ENCODE assay signal across 3 cellular contexts in the genomic region with DNA sequence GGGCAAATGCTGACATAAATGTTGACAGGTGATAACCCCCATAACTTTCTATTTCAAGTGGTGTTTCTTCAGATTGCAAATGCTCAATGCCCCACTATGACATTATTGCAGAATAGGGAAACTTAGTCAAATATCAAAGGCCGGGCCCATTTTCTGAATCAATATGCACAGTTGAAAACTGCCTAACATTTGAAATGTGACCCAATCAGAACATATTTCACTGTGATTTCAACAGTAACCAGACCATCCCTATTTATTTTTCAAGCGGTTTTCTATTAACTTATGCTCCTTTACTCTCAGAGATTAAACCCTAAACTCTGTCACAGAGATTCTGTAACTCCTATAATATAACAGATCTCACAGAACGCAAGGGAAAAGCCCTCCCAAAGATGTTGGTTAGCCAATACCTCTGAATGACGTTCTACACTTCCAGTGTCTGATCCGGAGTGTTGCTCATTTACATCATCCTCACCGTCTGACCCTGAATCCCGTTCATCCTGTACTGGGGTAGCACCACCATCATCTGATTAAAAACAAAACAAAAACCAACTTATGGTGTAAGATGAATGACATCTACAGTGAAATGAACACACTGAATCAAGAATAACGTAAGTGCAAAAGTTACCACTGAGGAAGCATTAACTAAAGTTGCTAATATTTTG.
TF ChIP-seq lines count a peak whose summit lies in the region.

No MANE protein-coding gene starts in this region.

TF ChIP-seq in SK-N-SH, 30 proteins besides CTCF, POLR2A, EP300 and RAD21:
- no peak for TF ChIP-seq FOXM1 (IDR thresholded peaks at IDR 0.05; ENCODE audit: low read depth)
- TF ChIP-seq, protein P1, sequence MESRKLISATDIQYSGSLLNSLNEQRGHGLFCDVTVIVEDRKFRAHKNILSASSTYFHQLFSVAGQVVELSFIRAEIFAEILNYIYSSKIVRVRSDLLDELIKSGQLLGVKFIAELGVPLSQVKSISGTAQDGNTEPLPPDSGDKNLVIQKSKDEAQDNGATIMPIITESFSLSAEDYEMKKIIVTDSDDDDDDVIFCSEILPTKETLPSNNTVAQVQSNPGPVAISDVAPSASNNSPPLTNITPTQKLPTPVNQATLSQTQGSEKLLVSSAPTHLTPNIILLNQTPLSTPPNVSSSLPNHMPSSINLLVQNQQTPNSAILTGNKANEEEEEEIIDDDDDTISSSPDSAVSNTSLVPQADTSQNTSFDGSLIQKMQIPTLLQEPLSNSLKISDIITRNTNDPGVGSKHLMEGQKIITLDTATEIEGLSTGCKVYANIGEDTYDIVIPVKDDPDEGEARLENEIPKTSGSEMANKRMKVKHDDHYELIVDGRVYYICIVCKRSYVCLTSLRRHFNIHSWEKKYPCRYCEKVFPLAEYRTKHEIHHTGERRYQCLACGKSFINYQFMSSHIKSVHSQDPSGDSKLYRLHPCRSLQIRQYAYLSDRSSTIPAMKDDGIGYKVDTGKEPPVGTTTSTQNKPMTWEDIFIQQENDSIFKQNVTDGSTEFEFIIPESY (IDR thresholded peaks at IDR 0.05; ENCODE audit: borderline replicate concordance, low read depth) = no peak
- TF ChIP-seq, protein P2, sequence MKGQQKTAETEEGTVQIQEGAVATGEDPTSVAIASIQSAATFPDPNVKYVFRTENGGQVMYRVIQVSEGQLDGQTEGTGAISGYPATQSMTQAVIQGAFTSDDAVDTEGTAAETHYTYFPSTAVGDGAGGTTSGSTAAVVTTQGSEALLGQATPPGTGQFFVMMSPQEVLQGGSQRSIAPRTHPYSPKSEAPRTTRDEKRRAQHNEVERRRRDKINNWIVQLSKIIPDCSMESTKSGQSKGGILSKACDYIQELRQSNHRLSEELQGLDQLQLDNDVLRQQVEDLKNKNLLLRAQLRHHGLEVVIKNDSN (IDR thresholded peaks at IDR 0.05; ENCODE audit: borderline replicate concordance, low read depth) = no peak
- TF ChIP-seq, protein P3, sequence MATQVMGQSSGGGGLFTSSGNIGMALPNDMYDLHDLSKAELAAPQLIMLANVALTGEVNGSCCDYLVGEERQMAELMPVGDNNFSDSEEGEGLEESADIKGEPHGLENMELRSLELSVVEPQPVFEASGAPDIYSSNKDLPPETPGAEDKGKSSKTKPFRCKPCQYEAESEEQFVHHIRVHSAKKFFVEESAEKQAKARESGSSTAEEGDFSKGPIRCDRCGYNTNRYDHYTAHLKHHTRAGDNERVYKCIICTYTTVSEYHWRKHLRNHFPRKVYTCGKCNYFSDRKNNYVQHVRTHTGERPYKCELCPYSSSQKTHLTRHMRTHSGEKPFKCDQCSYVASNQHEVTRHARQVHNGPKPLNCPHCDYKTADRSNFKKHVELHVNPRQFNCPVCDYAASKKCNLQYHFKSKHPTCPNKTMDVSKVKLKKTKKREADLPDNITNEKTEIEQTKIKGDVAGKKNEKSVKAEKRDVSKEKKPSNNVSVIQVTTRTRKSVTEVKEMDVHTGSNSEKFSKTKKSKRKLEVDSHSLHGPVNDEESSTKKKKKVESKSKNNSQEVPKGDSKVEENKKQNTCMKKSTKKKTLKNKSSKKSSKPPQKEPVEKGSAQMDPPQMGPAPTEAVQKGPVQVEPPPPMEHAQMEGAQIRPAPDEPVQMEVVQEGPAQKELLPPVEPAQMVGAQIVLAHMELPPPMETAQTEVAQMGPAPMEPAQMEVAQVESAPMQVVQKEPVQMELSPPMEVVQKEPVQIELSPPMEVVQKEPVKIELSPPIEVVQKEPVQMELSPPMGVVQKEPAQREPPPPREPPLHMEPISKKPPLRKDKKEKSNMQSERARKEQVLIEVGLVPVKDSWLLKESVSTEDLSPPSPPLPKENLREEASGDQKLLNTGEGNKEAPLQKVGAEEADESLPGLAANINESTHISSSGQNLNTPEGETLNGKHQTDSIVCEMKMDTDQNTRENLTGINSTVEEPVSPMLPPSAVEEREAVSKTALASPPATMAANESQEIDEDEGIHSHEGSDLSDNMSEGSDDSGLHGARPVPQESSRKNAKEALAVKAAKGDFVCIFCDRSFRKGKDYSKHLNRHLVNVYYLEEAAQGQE (IDR thresholded peaks at IDR 0.05; ENCODE audit: low read depth, low read length) = no peak
- TF ChIP-seq, protein P4, sequence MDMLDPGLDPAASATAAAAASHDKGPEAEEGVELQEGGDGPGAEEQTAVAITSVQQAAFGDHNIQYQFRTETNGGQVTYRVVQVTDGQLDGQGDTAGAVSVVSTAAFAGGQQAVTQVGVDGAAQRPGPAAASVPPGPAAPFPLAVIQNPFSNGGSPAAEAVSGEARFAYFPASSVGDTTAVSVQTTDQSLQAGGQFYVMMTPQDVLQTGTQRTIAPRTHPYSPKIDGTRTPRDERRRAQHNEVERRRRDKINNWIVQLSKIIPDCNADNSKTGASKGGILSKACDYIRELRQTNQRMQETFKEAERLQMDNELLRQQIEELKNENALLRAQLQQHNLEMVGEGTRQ (IDR thresholded peaks at IDR 0.05; ENCODE audit: borderline replicate concordance, low read depth, low read length) = no peak
- no peak for TF ChIP-seq TAF1 (IDR thresholded peaks at IDR 0.05; ENCODE audit: borderline replicate concordance, low read depth, low read length)
- no peak for TF ChIP-seq RFX5 (IDR thresholded peaks at IDR 0.05; ENCODE audit: low read length)
- TF ChIP-seq MEF2A (IDR thresholded peaks at IDR 0.05; ENCODE audit: borderline replicate concordance, low read depth) = no peak

TF ChIP-seq in SK-N-SH treated with all-trans-retinoic acid at 6 μM for 48 hours, 23 proteins besides CTCF, POLR2A, EP300 and RAD21:
- TF ChIP-seq, protein P5, sequence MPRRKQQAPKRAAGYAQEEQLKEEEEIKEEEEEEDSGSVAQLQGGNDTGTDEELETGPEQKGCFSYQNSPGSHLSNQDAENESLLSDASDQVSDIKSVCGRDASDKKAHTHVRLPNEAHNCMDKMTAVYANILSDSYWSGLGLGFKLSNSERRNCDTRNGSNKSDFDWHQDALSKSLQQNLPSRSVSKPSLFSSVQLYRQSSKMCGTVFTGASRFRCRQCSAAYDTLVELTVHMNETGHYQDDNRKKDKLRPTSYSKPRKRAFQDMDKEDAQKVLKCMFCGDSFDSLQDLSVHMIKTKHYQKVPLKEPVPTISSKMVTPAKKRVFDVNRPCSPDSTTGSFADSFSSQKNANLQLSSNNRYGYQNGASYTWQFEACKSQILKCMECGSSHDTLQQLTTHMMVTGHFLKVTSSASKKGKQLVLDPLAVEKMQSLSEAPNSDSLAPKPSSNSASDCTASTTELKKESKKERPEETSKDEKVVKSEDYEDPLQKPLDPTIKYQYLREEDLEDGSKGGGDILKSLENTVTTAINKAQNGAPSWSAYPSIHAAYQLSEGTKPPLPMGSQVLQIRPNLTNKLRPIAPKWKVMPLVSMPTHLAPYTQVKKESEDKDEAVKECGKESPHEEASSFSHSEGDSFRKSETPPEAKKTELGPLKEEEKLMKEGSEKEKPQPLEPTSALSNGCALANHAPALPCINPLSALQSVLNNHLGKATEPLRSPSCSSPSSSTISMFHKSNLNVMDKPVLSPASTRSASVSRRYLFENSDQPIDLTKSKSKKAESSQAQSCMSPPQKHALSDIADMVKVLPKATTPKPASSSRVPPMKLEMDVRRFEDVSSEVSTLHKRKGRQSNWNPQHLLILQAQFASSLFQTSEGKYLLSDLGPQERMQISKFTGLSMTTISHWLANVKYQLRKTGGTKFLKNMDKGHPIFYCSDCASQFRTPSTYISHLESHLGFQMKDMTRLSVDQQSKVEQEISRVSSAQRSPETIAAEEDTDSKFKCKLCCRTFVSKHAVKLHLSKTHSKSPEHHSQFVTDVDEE (CRISPR knock-in tag; IDR thresholded peaks at IDR 0.05) = no peak
- TF ChIP-seq ARNTL (CRISPR knock-in tag; IDR thresholded peaks at IDR 0.05; ENCODE audit: borderline replicate concordance, low read depth) (no peak), ZFP30 (CRISPR knock-in tag; IDR thresholded peaks at IDR 0.05) (no peak), TOX (CRISPR knock-in tag; IDR thresholded peaks at IDR 0.05; ENCODE audit: borderline replicate concordance) (no peak)
- TF ChIP-seq, protein P6, sequence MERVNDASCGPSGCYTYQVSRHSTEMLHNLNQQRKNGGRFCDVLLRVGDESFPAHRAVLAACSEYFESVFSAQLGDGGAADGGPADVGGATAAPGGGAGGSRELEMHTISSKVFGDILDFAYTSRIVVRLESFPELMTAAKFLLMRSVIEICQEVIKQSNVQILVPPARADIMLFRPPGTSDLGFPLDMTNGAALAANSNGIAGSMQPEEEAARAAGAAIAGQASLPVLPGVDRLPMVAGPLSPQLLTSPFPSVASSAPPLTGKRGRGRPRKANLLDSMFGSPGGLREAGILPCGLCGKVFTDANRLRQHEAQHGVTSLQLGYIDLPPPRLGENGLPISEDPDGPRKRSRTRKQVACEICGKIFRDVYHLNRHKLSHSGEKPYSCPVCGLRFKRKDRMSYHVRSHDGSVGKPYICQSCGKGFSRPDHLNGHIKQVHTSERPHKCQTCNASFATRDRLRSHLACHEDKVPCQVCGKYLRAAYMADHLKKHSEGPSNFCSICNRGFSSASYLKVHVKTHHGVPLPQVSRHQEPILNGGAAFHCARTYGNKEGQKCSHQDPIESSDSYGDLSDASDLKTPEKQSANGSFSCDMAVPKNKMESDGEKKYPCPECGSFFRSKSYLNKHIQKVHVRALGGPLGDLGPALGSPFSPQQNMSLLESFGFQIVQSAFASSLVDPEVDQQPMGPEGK (CRISPR knock-in tag; IDR thresholded peaks at IDR 0.05; ENCODE audit: borderline replicate concordance) = no peak
- TF ChIP-seq, protein P7, sequence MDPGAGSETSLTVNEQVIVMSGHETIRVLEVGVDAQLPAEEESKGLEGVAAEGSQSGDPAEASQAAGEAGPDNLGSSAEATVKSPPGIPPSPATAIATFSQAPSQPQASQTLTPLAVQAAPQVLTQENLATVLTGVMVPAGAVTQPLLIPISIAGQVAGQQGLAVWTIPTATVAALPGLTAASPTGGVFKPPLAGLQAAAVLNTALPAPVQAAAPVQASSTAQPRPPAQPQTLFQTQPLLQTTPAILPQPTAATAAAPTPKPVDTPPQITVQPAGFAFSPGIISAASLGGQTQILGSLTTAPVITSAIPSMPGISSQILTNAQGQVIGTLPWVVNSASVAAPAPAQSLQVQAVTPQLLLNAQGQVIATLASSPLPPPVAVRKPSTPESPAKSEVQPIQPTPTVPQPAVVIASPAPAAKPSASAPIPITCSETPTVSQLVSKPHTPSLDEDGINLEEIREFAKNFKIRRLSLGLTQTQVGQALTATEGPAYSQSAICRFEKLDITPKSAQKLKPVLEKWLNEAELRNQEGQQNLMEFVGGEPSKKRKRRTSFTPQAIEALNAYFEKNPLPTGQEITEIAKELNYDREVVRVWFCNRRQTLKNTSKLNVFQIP (CRISPR knock-in tag; IDR thresholded peaks at IDR 0.05; ENCODE audit: borderline replicate concordance, low read depth) = no peak

TF ChIP-seq in GM12878, 131 proteins besides CTCF, POLR2A, EP300 and RAD21:
- TF ChIP-seq, protein P1 (IDR thresholded peaks at IDR 0.05) = no peak
- TF ChIP-seq CREB1 (IDR thresholded peaks at IDR 0.05; ENCODE audit: low read depth) (peak; percentile 48; the same call in 1 of the 2 replicates), JUNB (IDR thresholded peaks at IDR 0.05) (no peak)
- TF ChIP-seq, protein P8, sequence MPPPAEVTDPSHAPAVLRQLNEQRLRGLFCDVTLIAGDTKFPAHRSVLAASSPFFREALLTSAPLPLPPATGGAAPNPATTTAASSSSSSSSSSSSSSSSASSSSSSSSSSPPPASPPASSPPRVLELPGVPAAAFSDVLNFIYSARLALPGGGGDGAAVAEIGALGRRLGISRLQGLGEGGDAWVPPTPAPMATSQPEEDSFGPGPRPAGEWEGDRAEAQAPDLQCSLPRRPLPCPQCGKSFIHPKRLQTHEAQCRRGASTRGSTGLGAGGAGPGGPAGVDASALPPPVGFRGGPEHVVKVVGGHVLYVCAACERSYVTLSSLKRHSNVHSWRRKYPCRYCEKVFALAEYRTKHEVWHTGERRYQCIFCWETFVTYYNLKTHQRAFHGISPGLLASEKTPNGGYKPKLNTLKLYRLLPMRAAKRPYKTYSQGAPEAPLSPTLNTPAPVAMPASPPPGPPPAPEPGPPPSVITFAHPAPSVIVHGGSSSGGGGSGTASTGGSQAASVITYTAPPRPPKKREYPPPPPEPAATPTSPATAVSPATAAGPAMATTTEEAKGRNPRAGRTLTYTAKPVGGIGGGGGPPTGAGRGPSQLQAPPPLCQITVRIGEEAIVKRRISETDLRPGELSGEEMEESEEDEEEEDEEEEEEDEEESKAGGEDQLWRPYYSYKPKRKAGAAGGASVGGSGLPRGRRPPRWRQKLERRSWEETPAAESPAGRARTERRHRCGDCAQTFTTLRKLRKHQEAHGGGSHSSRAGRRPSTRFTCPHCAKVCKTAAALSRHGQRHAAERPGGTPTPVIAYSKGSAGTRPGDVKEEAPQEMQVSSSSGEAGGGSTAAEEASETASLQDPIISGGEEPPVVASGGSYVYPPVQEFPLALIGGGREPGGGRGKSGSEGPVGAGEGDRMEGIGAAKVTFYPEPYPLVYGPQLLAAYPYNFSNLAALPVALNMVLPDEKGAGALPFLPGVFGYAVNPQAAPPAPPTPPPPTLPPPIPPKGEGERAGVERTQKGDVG (CRISPR knock-in tag; IDR thresholded peaks at IDR 0.05) = no peak
